Comparison of ENCODE assay signal across 15 cellular contexts in genomic region chr3:6255229-6255628, GRCh38.
A peak's percentile ranks its signal among the peaks of the same experiment; 100 is the strongest.
DNase-seq lines count a peak whose midpoint lies in the region; ATAC-seq, FAIRE-seq and TF ChIP-seq lines count a peak whose summit lies in the region.
"Had no signal": no experiment of that assay in that cellular context is flagged by ENCODE, and none has a peak within 500 bp of the region (broad histone marks: within the 10 kb centered on the region; RNA-seq: fewer than 3 reads in every experiment).

No MANE protein-coding gene starts in this region.

- H2BK120ac ChIP-seq in H9 (ENCODE audit: low read depth, low read length, poor library complexity, severe bottlenecking) (no peak overlapping the region), H1 (replicated peaks; ENCODE audit: low read depth, low read length) (no peak overlapping the region)

- H3K36me3 ChIP-seq in PC-3 (ENCODE audit: low read depth, low read length), result no peaks in the 10 kb centered on the region
- H3K36me3 ChIP-seq in H1 (ENCODE audit: control insufficient read depth in 2 of 4, insufficient read depth in 4 of 4, low read length in 3 of 4), result no peaks in the 10 kb centered on the region
- no peaks in the 10 kb centered on the region for H3K36me3 ChIP-seq in CD8-positive, alpha-beta memory T cell (ENCODE audit: insufficient read depth, low read length)
- H3K36me3 ChIP-seq: BLaER1 had no signal

- H3K4me1 ChIP-seq in H9 (ENCODE audit: insufficient read depth, low read length), result no peaks in the 10 kb centered on the region
- no peaks in the 10 kb centered on the region for H3K4me1 ChIP-seq in PC-3 (ENCODE audit: insufficient read depth, low read length)
- peaks cover 0 to 4% (median 0%) of the 10 kb centered on the region in 4 experiments; a peak in 1 of 7 replicates for H3K4me1 ChIP-seq in H1 (replicated peaks in 1 of 4; ENCODE audit: control insufficient read depth in 3 of 4, insufficient read depth in 4 of 4, low read length in 3 of 4)
- no peaks in the 10 kb centered on the region for H3K4me1 ChIP-seq in CD8-positive, alpha-beta memory T cell (ENCODE audit: insufficient read depth, low read length)
- H3K4me1 ChIP-seq: Caco-2 had no signal

- TF ChIP-seq POLR2A in H1 (IDR thresholded peaks at IDR 0.05; ENCODE audit: control extremely low read depth in 1 of 2, low read depth in 2 of 2, low read length in 2 of 2), result no peak

- no peak for TF ChIP-seq EP300 in H1 (IDR thresholded peaks at IDR 0.05; ENCODE audit: borderline replicate concordance in 1 of 2, low read depth in 2 of 2, low read length in 2 of 2)

- H2BK5ac ChIP-seq in H9 (ENCODE audit: insufficient read length, low read length) (no peak overlapping the region), H1 (ENCODE audit: low read depth, low read length) (no peak overlapping the region)

- H3K18ac ChIP-seq in H9 (ENCODE audit: insufficient read length, low read depth, low read length), result no peak overlapping the region
- H3K18ac ChIP-seq in H1 (ENCODE audit: extremely low read depth, low read length), result no peak overlapping the region

- H3K23me2 ChIP-seq in H9 (ENCODE audit: insufficient read length, low read depth, low read length, poor library complexity, severe bottlenecking) (no peaks in the 10 kb centered on the region), H1 (ENCODE audit: low read depth, low read length) (no peaks in the 10 kb centered on the region)

- H2BK15ac ChIP-seq in H9 (ENCODE audit: low read depth, low read length) (no peak overlapping the region), H1 (ENCODE audit: low read length) (no peak overlapping the region)

- ATAC-seq in PC-3 (no peak), HG03175 (IDR thresholded peaks at IDR 0.05; ENCODE audit: unreplicated experiment) (no peak), GM21423 (IDR thresholded peaks at IDR 0.05; ENCODE audit: unreplicated experiment) (no peak)

- H3K56ac ChIP-seq in H9 (ENCODE audit: insufficient read length, low read depth, low read length) (no peak overlapping the region), H1 (replicated peaks; ENCODE audit: insufficient read length, low read depth, low read length) (no peak overlapping the region)

- no peaks in the 10 kb centered on the region for H3K9me3 ChIP-seq in H9 (ENCODE audit: control insufficient read depth, low read depth, low read length)
- no peaks in the 10 kb centered on the region for H3K9me3 ChIP-seq in PC-3 (ENCODE audit: low read length)
- peaks cover 5 to 7% of the 10 kb centered on the region in 2 experiments; a peak in 1 of 4 replicates for H3K9me3 ChIP-seq in H1 (ENCODE audit: insufficient read depth in 2 of 2, low read depth in 1 of 2, low read length in 1 of 2)
- H3K9me3 ChIP-seq in CD8-positive, alpha-beta memory T cell (ENCODE audit: low read length), result no peaks in the 10 kb centered on the region
- H3K9me3 ChIP-seq: BLaER1, Caco-2 had no signal

- H2AFZ ChIP-seq in H9 (ENCODE audit: low read length) (no peak overlapping the region), PC-3 (ENCODE audit: low read length) (no peak overlapping the region), H1 (ENCODE audit: low read length) (no peak overlapping the region)
- H2AFZ ChIP-seq: GM23248 had no signal

- POLR2A ChIA-PET in PC-3 (lab: Charles Lee; ENCODE audit: unreplicated experiment), result no interaction called here
- POLR2A ChIA-PET in H1 (lab: Charles Lee; ENCODE audit: partially characterized antibody), result no interaction called here
- POLR2A ChIA-PET in CD8-positive, alpha-beta memory T cell (lab: Charles Lee), result no interaction called here

- no peaks in the 10 kb centered on the region for H3K27me3 Mint-ChIP-seq in H9 (ENCODE audit: low read depth)
- no peaks in the 10 kb centered on the region for H3K27me3 Mint-ChIP-seq in CD8-positive, alpha-beta memory T cell

- H3K27ac ChIP-seq in 22Rv1 (no peak overlapping the region), H9 (ENCODE audit: insufficient read length, low read depth, low read length) (no peak overlapping the region), PC-3 (ENCODE audit: low read length) (no peak overlapping the region), H1 (ENCODE audit: low read depth, low read length) (no peak overlapping the region)
- no peak overlapping the region for H3K27ac ChIP-seq in CD8-positive, alpha-beta memory T cell (ENCODE audit: low read depth, low read length)
- H3K27ac ChIP-seq: BLaER1, GM23248, KMS-11 had no signal

- H3K36me3 Mint-ChIP-seq in H9 (ENCODE audit: insufficient read depth in 1 of 3, low read depth in 3 of 3), result peaks cover 0 to 6% (median 4%) of the 10 kb centered on the region in 3 experiments; a peak in 4 of 7 replicates
- no peaks in the 10 kb centered on the region for H3K36me3 Mint-ChIP-seq in CD8-positive, alpha-beta memory T cell

- H3T11ph ChIP-seq in H9 (ENCODE audit: low read length), result no peak overlapping the region

- no peak overlapping the region for H3K4me3 Mint-ChIP-seq in H9
- no peak overlapping the region for H3K4me3 Mint-ChIP-seq in CD8-positive, alpha-beta memory T cell

- H2AK5ac ChIP-seq in H9 (ENCODE audit: insufficient read length, low read length) (no peak overlapping the region), H1 (ENCODE audit: low read depth, low read length) (no peak overlapping the region)

- H3K9ac ChIP-seq in H9 (ENCODE audit: extremely low read depth, insufficient read length, low read length), result no peak overlapping the region
- no peak overlapping the region for H3K9ac ChIP-seq in PC-3 (ENCODE audit: low read length)
- no peak overlapping the region for H3K9ac ChIP-seq in H1 (replicated peaks in 1 of 4; ENCODE audit: extremely low read depth in 1 of 4, low read depth in 3 of 4, low read length in 3 of 4)
- H3K9ac ChIP-seq: BLaER1, GM23248, KMS-11 had no signal

- H4K5ac ChIP-seq in H9 (ENCODE audit: insufficient read length, low read depth, low read length) (no peak overlapping the region), H1 (ENCODE audit: insufficient read length, low read depth, low read length) (no peak overlapping the region)

- WGBS in H9 (ENCODE audit: extremely low coverage, insufficient read length, low lambda C conversion rate), result no CpG with 5 or more reads among the region's 6 CpGs
- 96% methylated on average over 6 of the region's 6 CpGs; no CpG with 5 or more reads in 1 of the 2 experiments for WGBS in H1 (ENCODE audit: extremely low coverage in 1 of 2, insufficient coverage in 1 of 2, insufficient read length in 1 of 2, insufficient replicate concordance in 2 of 2, low coverage in 1 of 2, low lambda C conversion rate in 2 of 2, missing lambda C conversion rate in 1 of 2), 2 experiments

- H3K4me2 ChIP-seq in H9 (ENCODE audit: insufficient read depth, insufficient read length, low read length) (no peak overlapping the region), PC-3 (ENCODE audit: low read length) (no peak overlapping the region), H1 (ENCODE audit: insufficient read depth in 1 of 2, low read depth in 2 of 2, low read length in 2 of 2) (no peak overlapping the region)
- H3K4me2 ChIP-seq: BLaER1, KMS-11 had no signal

- H3K4me3 ChIP-seq in PC-3 (ENCODE audit: low read length), result no peak overlapping the region
- H3K4me3 ChIP-seq in H1 (ENCODE audit: extremely low read depth in 1 of 4, insufficient read depth in 2 of 4, low read depth in 3 of 4, low read length in 4 of 4), result no peak overlapping the region
- no peak overlapping the region for H3K4me3 ChIP-seq in CD8-positive, alpha-beta memory T cell (ENCODE audit: low read length)
- H3K4me3 ChIP-seq: BLaER1, GM23248 had no signal

- H2BK20ac ChIP-seq in H9 (ENCODE audit: low read depth, low read length, poor library complexity, severe bottlenecking) (no peak overlapping the region), H1 (ENCODE audit: low read length) (no peak overlapping the region)

- H3K4ac ChIP-seq in H9 (ENCODE audit: low read depth, low read length), result no peak overlapping the region
- no peak overlapping the region for H3K4ac ChIP-seq in H1 (replicated peaks; ENCODE audit: insufficient read length, low read depth, low read length)

- H4K20me1 ChIP-seq in H9 (ENCODE audit: control insufficient read depth, insufficient read depth, insufficient read length), result no peaks in the 10 kb centered on the region
- no peaks in the 10 kb centered on the region for H4K20me1 ChIP-seq in PC-3 (ENCODE audit: low read length)
- no peaks in the 10 kb centered on the region for H4K20me1 ChIP-seq in H1 (replicated peaks in 1 of 2; ENCODE audit: control insufficient read depth in 1 of 2, insufficient read depth in 2 of 2, low read length in 2 of 2)
- H4K20me1 ChIP-seq: BLaER1 had no signal

- H3K27ac Mint-ChIP-seq in H9, result no peak overlapping the region
- no peak overlapping the region for H3K27ac Mint-ChIP-seq in CD8-positive, alpha-beta memory T cell

- no peaks in the 10 kb centered on the region for H3K9me2 ChIP-seq in PC-3 (replicated peaks; ENCODE audit: low read length)

- H2BK12ac ChIP-seq in H9 (ENCODE audit: insufficient read length, low read depth, low read length) (no peak overlapping the region), H1 (ENCODE audit: low read depth, low read length) (no peak overlapping the region)

- peak; percentile 13 for FAIRE-seq in H1 (lab: Jason Lieb, UNC)
- FAIRE-seq: D721Med, H54 had no signal

- H3K79me1 ChIP-seq in H9 (ENCODE audit: insufficient read depth, low read depth, low read length, poor library complexity, severe bottlenecking) (no peaks in the 10 kb centered on the region), H1 (ENCODE audit: low read depth, low read length) (no peaks in the 10 kb centered on the region)

- no peak for TF ChIP-seq RAD21 in H1 (IDR thresholded peaks at IDR 0.05 in 1 of 2, conservative IDR thresholded peaks at IDR 0.05 in 1 of 2; ENCODE audit: low read depth in 2 of 2, low read length in 2 of 2)

- TF ChIP-seq CTCF in 22Rv1 (IDR thresholded peaks at IDR 0.05) (0 out of 2 replicates have a peak, but pooled peaks have one; percentile 18), H9 (conservative IDR thresholded peaks at IDR 0.05) (peak; percentile 26; the same call in 2 of the 3 replicates), PC-3 (conservative IDR thresholded peaks at IDR 0.05; ENCODE audit: low read depth, low read length) (peak; percentile 34; the same call in 1 of the 2 replicates), H1 (IDR thresholded peaks at IDR 0.05; ENCODE audit: control extremely low read depth in 1 of 3, insufficient read depth in 1 of 3, low read depth in 1 of 3, low read length in 3 of 3) (no peak)

- no peak for DNase-seq in H9
- DNase-seq in PC-3, result no peak
- DNase-seq in H1 (ENCODE audit: low read depth in 1 of 2, low spot score in 2 of 2), result no peak
- no peak for DNase-seq in CD8-positive, alpha-beta memory T cell
- DNase-seq: 8988T, Caco-2, GDM1, GM23248 had no signal

- H4K8ac ChIP-seq in H9 (replicated peaks; ENCODE audit: insufficient read length, low read depth, low read length) (no peak overlapping the region), H1 (ENCODE audit: extremely low read depth, insufficient read depth, low read length) (no peak overlapping the region)

- no peaks in the 10 kb centered on the region for H3F3A ChIP-seq in PC-3 (ENCODE audit: low read length, unreplicated experiment)

- CTCF ChIA-PET in PC-3 (lab: Charles Lee) (no interaction called here), H1 (lab: Charles Lee; ENCODE audit: partially characterized antibody) (no interaction called here)
- CTCF ChIA-PET in CD8-positive, alpha-beta memory T cell (lab: Charles Lee), result no interaction called here

- peaks cover 11 to 13% of the 10 kb centered on the region in 2 experiments for H3K9me3 Mint-ChIP-seq in H9
- peaks cover 8 to 29% (median 9%) of the 10 kb centered on the region in 5 donors for H3K9me3 Mint-ChIP-seq in CD8-positive, alpha-beta memory T cell

- H4K91ac ChIP-seq in H9 (ENCODE audit: insufficient read length, low read depth, low read length) (no peak overlapping the region), H1 (replicated peaks; ENCODE audit: insufficient read length, low read length) (no peak overlapping the region)

- H3K27me3 ChIP-seq in H9 (ENCODE audit: insufficient read depth, low read length) (no peaks in the 10 kb centered on the region), PC-3 (ENCODE audit: low read length) (no peaks in the 10 kb centered on the region), H1 (replicated peaks in 1 of 4; ENCODE audit: control insufficient read depth in 3 of 4, extremely low read depth in 1 of 4, insufficient read depth in 3 of 4, low read length in 3 of 4) (no peaks in the 10 kb centered on the region)
- H3K27me3 ChIP-seq in CD8-positive, alpha-beta memory T cell (ENCODE audit: insufficient read depth, low read length, poor library complexity, severe bottlenecking), result no peaks in the 10 kb centered on the region
- H3K27me3 ChIP-seq: BLaER1 had no signal

- peaks cover 0 to 10% of the 10 kb centered on the region in 2 experiments; a peak in 1 of 4 replicates for H3K4me1 Mint-ChIP-seq in H9
- H3K4me1 Mint-ChIP-seq in CD8-positive, alpha-beta memory T cell, result no peaks in the 10 kb centered on the region

- no TSS peak for BruUV-seq in PC-3 (replicated peaks; lab: Mats Ljungman, UMichigan)

- H3K79me2 ChIP-seq in H9 (ENCODE audit: insufficient read depth, low read length) (no peaks in the 10 kb centered on the region), PC-3 (ENCODE audit: low read length) (no peaks in the 10 kb centered on the region), H1 (ENCODE audit: control insufficient read depth in 1 of 2, insufficient read depth in 2 of 2, low read length in 2 of 2) (no peaks in the 10 kb centered on the region)

- H3K23ac ChIP-seq in H9 (ENCODE audit: insufficient read length, low read depth, low read length), result no peak overlapping the region
- no peak overlapping the region for H3K23ac ChIP-seq in H1 (ENCODE audit: insufficient read length)

- intact Hi-C loops in PC-3 (cut with micrococcal nuclease), result no loop called here

- H3K14ac ChIP-seq in H9 (ENCODE audit: insufficient read depth, low read length) (no peak overlapping the region), H1 (ENCODE audit: insufficient read length) (no peak overlapping the region)

Comparison
In these comparisons a context has a peak if more than half of its experiments do, and no peak if none do; other contexts are left out.
1. CTCF ChIP-seq: peak in 22Rv1 (single experiment), H9 (single experiment) and PC-3 (single experiment); none in H1 (0 of 3).